Comparison of ENCODE assay signal across 1 cellular context in genomic region chr6:134031696-134032255, GRCh38.
TF ChIP-seq lines count a peak whose summit lies in the region.

No MANE protein-coding gene starts in this region.

TF ChIP-seq in K562, 482 proteins besides CTCF, POLR2A, EP300 and RAD21:
- TF ChIP-seq ESRRA (IDR thresholded peaks at IDR 0.05; ENCODE audit: borderline replicate concordance, low read depth) = no peak
- 0 out of 2 replicates have a peak, but pooled peaks have one; percentile 18 for TF ChIP-seq DPF2 (IDR thresholded peaks at IDR 0.05)
